Comparison of ENCODE assay signal across 9 cellular contexts in genomic region chr19:9786342-9786741, GRCh38. TPM values are rescaled to one million over a fixed set of nuclear protein-coding genes. Genes with fewer than 3 reads are reported as not detected.
DNase-seq lines count a peak whose midpoint lies in the region; ATAC-seq, FAIRE-seq and TF ChIP-seq lines count a peak whose summit lies in the region.
"Had no signal": no experiment of that assay in that cellular context is flagged by ENCODE, and none has a peak within 500 bp of the region (broad histone marks: within the 10 kb centered on the region; RNA-seq: fewer than 3 reads in every experiment).

No MANE protein-coding gene starts in this region.

- peak overlapping the region; percentile 85 to 98 (median 96) for H3K27ac Mint-ChIP-seq in naive B cell

- H3K4me1 Mint-ChIP-seq in naive B cell: peaks cover 20 to 36% (median 29%) of the 10 kb centered on the region in 3 donors

- peaks cover 3% of the 10 kb centered on the region; the same call in 1 of the 3 replicates for H3K9me3 ChIP-seq in A549

- H3K4me3 ChIP-seq in A549 (peak overlapping the region; percentile 67), KMS-11 (IDR thresholded peaks at IDR 0.05; ENCODE audit: insufficient read depth, low read depth, low read length) (no peak overlapping the region), coronary artery (peak overlapping the region; percentile 82)

- peak overlapping the region; percentile 87 to 91; a peak in 5 of 6 replicates for H3K27ac ChIP-seq in A549
- H3K27ac ChIP-seq in KMS-11: no peak overlapping the region
- peak overlapping the region; percentile 96 to 99 for H3K27ac ChIP-seq in coronary artery

- CTCF ChIA-PET in A549 (lab: Yijun Ruan, JAX): no interaction called here

- no peak for FAIRE-seq in A549 (lab: Jason Lieb, UNC)
- no peak for FAIRE-seq in RCC 7860 (lab: Jason Lieb, UNC)

- H3K4me1 ChIP-seq in A549: peaks cover 15% of the 10 kb centered on the region; the same call in 1 of the 3 replicates
- H3K4me1 ChIP-seq in KMS-11 (ENCODE audit: low read depth, poor library complexity, severe bottlenecking): peaks cover 13% of the 10 kb centered on the region

- DNase-seq in A549 (ENCODE audit: low read depth in 1 of 2, low spot score in 1 of 2): no peak
- DNase-seq in coronary artery (ENCODE audit: low spot score): no peak
- DNase-seq in naive B cell: no peak
- DNase-seq in left lobe of liver (ENCODE audit: low spot score): no peak
- DNase-seq in stimulated activated CD4-positive, alpha-beta T cell treated with anti-CD3 and anti-CD28 coated beads, Interleukin-4, amount 100 ng/mL, for 4 hours: no peak
- DNase-seq in HK-2 (ENCODE audit: unreplicated experiment): no peak
- no peak for DNase-seq in RCC 7860 (ENCODE audit: low spot score)
- DNase-seq: GF-D8 had no signal

- WGBS in A549 (ENCODE audit: missing lambda C conversion rate): 94% methylated on average over 5 of the region's 9 CpGs

- ATAC-seq in A549: no peak
- no peak for ATAC-seq in naive B cell (ENCODE audit: low read depth in 2 of 2)
- ATAC-seq in left lobe of liver: no peak

- TF ChIP-seq EP300 in A549 (IDR thresholded peaks at IDR 0.05): no peak

- no peak overlapping the region for H3K9ac ChIP-seq in KMS-11

- H3K9me3 Mint-ChIP-seq in naive B cell: no peaks in the 10 kb centered on the region

- no peak for TF ChIP-seq CTCF in A549 (IDR thresholded peaks at IDR 0.05)
- no peak for TF ChIP-seq CTCF in KMS-11 (conservative IDR thresholded peaks at IDR 0.05; ENCODE audit: low read depth, low read length)
- TF ChIP-seq CTCF in coronary artery (IDR thresholded peaks at IDR 0.05): no peak

- peak overlapping the region; percentile 86 to 94 (median 92) for H3K4me3 Mint-ChIP-seq in naive B cell

- POLR2A ChIA-PET in A549 (lab: Yijun Ruan, JAX): no interaction called here

- no peaks in the 10 kb centered on the region for H4K20me1 ChIP-seq in KMS-11 (ENCODE audit: insufficient read depth)

- H3K27me3 ChIP-seq in KMS-11 (ENCODE audit: insufficient read depth, low read depth): no peaks in the 10 kb centered on the region

- no peaks in the 10 kb centered on the region for H3K36me3 ChIP-seq in KMS-11 (ENCODE audit: insufficient read depth)

- H2AFZ ChIP-seq in KMS-11 (ENCODE audit: low read depth): peak overlapping the region; percentile 98; the same call in 1 of the 2 replicates

- H3K27me3 Mint-ChIP-seq in naive B cell: no peaks in the 10 kb centered on the region

- no peak for TF ChIP-seq POLR2A in A549 (IDR thresholded peaks at IDR 0.05; ENCODE audit: low read length)

- no peaks in the 10 kb centered on the region for H3K36me3 Mint-ChIP-seq in naive B cell

- TF ChIP-seq RAD21 in A549 (conservative IDR thresholded peaks at IDR 0.05 in 1 of 2, IDR thresholded peaks at IDR 0.05 in 1 of 2): no peak

- H3K79me2 ChIP-seq in KMS-11 (ENCODE audit: insufficient read depth, low read depth): no peaks in the 10 kb centered on the region

- peak overlapping the region; percentile 91 for H3K4me2 ChIP-seq in A549
- H3K4me2 ChIP-seq in KMS-11: peak overlapping the region; percentile 71; the same call in 1 of the 2 replicates

TF ChIP-seq in A549, 52 proteins besides CTCF, POLR2A, EP300 and RAD21:
- no peak for TF ChIP-seq CHD4 (IDR thresholded peaks at IDR 0.05; ENCODE audit: borderline replicate concordance)
- TF ChIP-seq ZC3H11A (IDR thresholded peaks at IDR 0.05): no peak
- no peak for TF ChIP-seq HES2 (IDR thresholded peaks at IDR 0.05)
- TF ChIP-seq FOSB (CRISPR knock-in tag; IDR thresholded peaks at IDR 0.05): no peak
- no peak for TF ChIP-seq MAX (IDR thresholded peaks at IDR 0.05)
- TF ChIP-seq ZFP36 (IDR thresholded peaks at IDR 0.05; ENCODE audit: borderline replicate concordance, partially characterized antibody): no peak
- TF ChIP-seq HOXA7 (CRISPR knock-in tag; IDR thresholded peaks at IDR 0.05): no peak
- no peak for TF ChIP-seq CEBPB (IDR thresholded peaks at IDR 0.05)
- TF ChIP-seq HDAC2 (IDR thresholded peaks at IDR 0.05): no peak
- no peak for TF ChIP-seq JUNB (IDR thresholded peaks at IDR 0.05)
- no peak for TF ChIP-seq KDM5A (IDR thresholded peaks at IDR 0.05)
- no peak for TF ChIP-seq BCL3 (IDR thresholded peaks at IDR 0.05)
- TF ChIP-seq GATA3 (IDR thresholded peaks at IDR 0.05; ENCODE audit: borderline replicate concordance): no peak
- no peak for TF ChIP-seq NFE2L2 (conservative IDR thresholded peaks at IDR 0.05; ENCODE audit: low read length)
- TF ChIP-seq USF2 (IDR thresholded peaks at IDR 0.05): no peak
- no peak for TF ChIP-seq EHMT2 (IDR thresholded peaks at IDR 0.05; ENCODE audit: low read depth)
- no peak for TF ChIP-seq NR3C1 (IDR thresholded peaks at IDR 0.05)
- no peak for TF ChIP-seq HEYL (CRISPR knock-in tag; IDR thresholded peaks at IDR 0.05)
- no peak for TF ChIP-seq ESRRA (IDR thresholded peaks at IDR 0.05; ENCODE audit: borderline replicate concordance, low read length)

RNA-seq across cellular contexts. Expression of gene ZNF846, which starts 17.8 kb away (rescaled TPM):
- polyA plus RNA-seq in A549 (2011; rRNA removed) (3.3 and 4.5 TPM in 2 replicates), A549 (2017; fragmentation: RNase III; extraction: RNeasy Plus Mini Kit Qiagen cat#74134 plus additional on column Dnase treatment) (1.8 to 3.0 TPM (median 2.1 TPM) in 3 replicates), naive B cell (ENCODE audit: low read depth in 6 of 6) (10 to 100 TPM in 1 of 6 donors, 1 to 10 TPM in 4, not detected in 1; 5.2 to 12.0 (median 6.6) TPM)
- 0.62 and 0.75 TPM in 2 replicates for polyA plus RNA-seq in A549 (2012; cell fraction: cytosol; rRNA removed)
- polyA plus RNA-seq in A549 (2012; cell fraction: nucleus; rRNA removed): 0.44 and 0.83 TPM in 2 replicates
- 1.3 and 2.6 TPM in 2 replicates for polyA minus RNA-seq in A549 (2011; rRNA and poly(A)+ RNA removed)
- 6.3 TPM for total RNA-seq in left lobe of liver

RNA-seq across cellular contexts. Expression of gene FBXL12, which starts 32.5 kb away (rescaled TPM):
- 10.3 and 12.3 TPM in 2 replicates for polyA plus RNA-seq in A549 (2011; rRNA removed)
- 16.8 and 25.2 TPM in 2 replicates for polyA plus RNA-seq in A549 (2012; cell fraction: cytosol; rRNA removed)
- polyA plus RNA-seq in A549 (2012; cell fraction: nucleus; rRNA removed): 51.0 and 75.3 TPM in 2 replicates
- polyA plus RNA-seq in A549 (2017; fragmentation: RNase III; extraction: RNeasy Plus Mini Kit Qiagen cat#74134 plus additional on column Dnase treatment): 10.5 to 11.9 TPM (median 10.5 TPM) in 3 replicates
- 7.4 TPM in 2 replicates for polyA minus RNA-seq in A549 (2011; rRNA and poly(A)+ RNA removed)
- 10 to 100 TPM; 12.6 to 24.7 (median 13.4) TPM for polyA plus RNA-seq in naive B cell (ENCODE audit: low read depth in 6 of 6)
- 12.1 TPM for total RNA-seq in left lobe of liver

RNA-seq across cellular contexts. Expression of gene UBL5, which starts 41.4 kb away (rescaled TPM):
- 461 and 519 TPM in 2 replicates for polyA plus RNA-seq in A549 (2011; rRNA removed)
- 707 and 1,156 TPM in 2 replicates for polyA plus RNA-seq in A549 (2012; cell fraction: cytosol; rRNA removed)
- polyA plus RNA-seq in A549 (2012; cell fraction: nucleus; rRNA removed): 278 and 615 TPM in 2 replicates
- 451 to 474 TPM (median 460 TPM) in 3 replicates for polyA plus RNA-seq in A549 (2017; fragmentation: RNase III; extraction: RNeasy Plus Mini Kit Qiagen cat#74134 plus additional on column Dnase treatment)
- 61.9 and 69.7 TPM in 2 replicates for polyA minus RNA-seq in A549 (2011; rRNA and poly(A)+ RNA removed)
- polyA plus RNA-seq in naive B cell (ENCODE audit: low read depth in 6 of 6): 100 to 1,000 TPM; 401 to 570 (median 499) TPM
- 151 TPM for total RNA-seq in left lobe of liver

RNA-seq across cellular contexts. Expression of gene PIN1, which starts 48.8 kb away (rescaled TPM):
- polyA plus RNA-seq in A549 (2011; rRNA removed): 20.5 and 30.0 TPM in 2 replicates
- polyA plus RNA-seq in A549 (2012; cell fraction: cytosol; rRNA removed): 109 and 135 TPM in 2 replicates
- 99.3 and 107 TPM in 2 replicates for polyA plus RNA-seq in A549 (2012; cell fraction: nucleus; rRNA removed)
- 56.6 to 61.0 TPM (median 58.5 TPM) in 3 replicates for polyA plus RNA-seq in A549 (2017; fragmentation: RNase III; extraction: RNeasy Plus Mini Kit Qiagen cat#74134 plus additional on column Dnase treatment)
- 10.6 and 11.9 TPM in 2 replicates for polyA minus RNA-seq in A549 (2011; rRNA and poly(A)+ RNA removed)
- polyA plus RNA-seq in naive B cell (ENCODE audit: low read depth in 6 of 6): 100 to 1,000 TPM in 1 of 6 donors, 10 to 100 TPM in 5; 59.3 to 102 (median 68.3) TPM
- total RNA-seq in left lobe of liver: 31.6 TPM
